Comparison of ENCODE assay signal across 8 cellular contexts in genomic region chr3:72996121-72996472, GRCh38. TPM values are rescaled to one million over a fixed set of nuclear protein-coding genes. Genes with fewer than 3 reads are reported as not detected.
DNase-seq lines count a peak whose midpoint lies in the region; ATAC-seq and TF ChIP-seq lines count a peak whose summit lies in the region.

No MANE protein-coding gene starts in this region.

- peak overlapping the region; percentile 93 for H3K27ac Mint-ChIP-seq in WTC11

- H3K4me1 Mint-ChIP-seq in WTC11 = peaks cover 38% of the 10 kb centered on the region

- H3K27me3 Mint-ChIP-seq in WTC11 (ENCODE audit: low read depth) = no peaks in the 10 kb centered on the region

- H3K27ac ChIP-seq in foreskin keratinocyte = peak overlapping the region; percentile 84

- H3K4me1 ChIP-seq in foreskin keratinocyte = peaks cover 33% of the 10 kb centered on the region

- no peak for ATAC-seq in WTC11
- ATAC-seq in foreskin keratinocyte = no peak
- no peak for ATAC-seq in sciatic nerve
- ATAC-seq in GM18868 (IDR thresholded peaks at IDR 0.05; ENCODE audit: unreplicated experiment) = no peak

- CTCF ChIA-PET in WTC11 (lab: Charles Lee) = no interaction called here

- peak overlapping the region; percentile 95 for H3K4me3 ChIP-seq in GM12864 (ENCODE audit: low read depth, low read length)

- no peak for DNase-seq in GM12864 (ENCODE audit: low read depth)
- DNase-seq in WTC11 (ENCODE audit: low spot score) = no peak
- DNase-seq in foreskin keratinocyte = no peak
- peak; percentile 65 for DNase-seq in sciatic nerve (ENCODE audit: low spot score)
- no peak for DNase-seq in HCEC 1CT
- no peak for DNase-seq in NCI-H1048 (lab: John Stamatoyannopoulos, UW)
- no peak for DNase-seq in medulla oblongata (ENCODE audit: extremely low spot score)

- TF ChIP-seq CTCF in GM12864 (IDR thresholded peaks at IDR 0.05; ENCODE audit: low read depth, low read length, missing control alignments) (no peak), WTC11 (IDR thresholded peaks at IDR 0.05) (no peak), foreskin keratinocyte (conservative IDR thresholded peaks at IDR 0.05) (no peak)

- H3K4me3 Mint-ChIP-seq in WTC11 = peak overlapping the region; percentile 96

- POLR2A ChIA-PET in WTC11 (lab: Charles Lee) = no interaction called here

- no peaks in the 10 kb centered on the region for H3K27me3 ChIP-seq in foreskin keratinocyte

- intact Hi-C loops in sciatic nerve (cut with DNase I) = no loop called here

- H3K9me3 Mint-ChIP-seq in WTC11 = no peaks in the 10 kb centered on the region

- H3K36me3 Mint-ChIP-seq in WTC11 = peaks cover 32% of the 10 kb centered on the region

TF ChIP-seq in WTC11, 78 proteins besides CTCF, POLR2A, EP300 and RAD21:
- no peak for TF ChIP-seq CREB1 (CRISPR knock-in tag; IDR thresholded peaks at IDR 0.05)
- TF ChIP-seq TP53 (CRISPR knock-in tag; IDR thresholded peaks at IDR 0.05) = 0 out of 2 replicates have a peak, but pooled peaks have one; percentile 9
- no peak for TF ChIP-seq ESRRA (CRISPR knock-in tag; IDR thresholded peaks at IDR 0.05; ENCODE audit: borderline replicate concordance)

RNA-seq across cellular contexts. Expression of gene PPP4R2, which starts 0.5 kb away (rescaled TPM):
- 70.3 to 80.4 TPM (median 78.1 TPM) in 3 replicates for total RNA-seq in WTC11 (2021)
- total RNA-seq in foreskin keratinocyte = 47.3 and 48.6 TPM in 2 replicates
- polyA plus RNA-seq in foreskin keratinocyte = 11.5 and 13.1 TPM in 2 replicates
- total RNA-seq in sciatic nerve = 113 TPM
